ENCODE assay signal across 1 cellular context in the genomic region with DNA sequence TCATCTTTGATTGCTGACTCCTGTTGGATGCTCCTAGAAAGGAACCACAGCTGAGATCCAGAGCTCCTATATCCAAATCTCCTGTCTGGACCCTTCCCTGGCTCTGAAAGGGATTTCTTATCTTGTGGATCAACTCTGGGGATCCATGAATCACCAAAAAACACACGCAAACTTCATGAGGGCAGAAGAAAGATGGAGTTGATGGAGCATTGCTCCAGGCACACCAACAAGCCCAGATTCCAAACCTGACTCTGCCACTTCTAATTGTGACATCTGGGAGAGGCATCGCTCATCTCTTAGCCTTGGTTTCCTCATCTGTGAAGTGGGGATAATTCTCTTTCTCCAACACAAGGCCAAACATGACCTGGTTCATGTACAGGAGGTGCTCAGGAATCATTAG.
TF ChIP-seq lines count a peak whose summit lies in the region.

No MANE protein-coding gene starts in this region.

TF ChIP-seq in K562, 482 proteins besides CTCF, POLR2A, EP300 and RAD21:
- TF ChIP-seq ZNF507 (tag; conservative IDR thresholded peaks at IDR 0.05), result no peak
- TF ChIP-seq RBM25 (IDR thresholded peaks at IDR 0.05; ENCODE audit: low read depth, low read length, severe bottlenecking), result peak; percentile 13
- no peak for TF ChIP-seq TOE1 (IDR thresholded peaks at IDR 0.05; ENCODE audit: borderline replicate concordance)
- no peak for TF ChIP-seq TOE1 (CRISPR knock-in tag; IDR thresholded peaks at IDR 0.05; ENCODE audit: borderline replicate concordance, low read depth)
